In genomic region chr5:115369430-115370144, GRCh38 we compare ENCODE assay signal across 22 cellular contexts.
"Had no signal": no experiment of that assay in that cellular context is flagged by ENCODE, and none has a peak within 500 bp of the region (broad histone marks: within the 10 kb centered on the region; RNA-seq: fewer than 3 reads in every experiment).

No MANE protein-coding gene starts in this region.

- H3K9me3 Mint-ChIP-seq: activated B cell treated with CpG ODN at 0.5 μM for 24 hours; activated naive CD4-positive, alpha-beta T cell treated with anti-CD3 and anti-CD28 coated beads for 36 hours; activated T-cell treated with anti-CD3 and anti-CD28 coated beads, Interleukin-2, amount 50 U/mL, for 72 hours; dendritic cell treated with granulocyte-macrophage colony-stimulating factor and Interleukin-4, amounts not matched to agents 40 ng/mL and 50 ng/mL, for 4 days; naive B cell; stimulated activated naive B cell treated with anti-CD40 and anti-IgM and Interleukin-4, amounts not matched to agents 10 μg/mL and 1 μg/mL and 100 μg/mL, for 72 hours had no signal

- H3K27ac ChIP-seq: body of pancreas, cardiac muscle cell, lower lobe of right lung, sigmoid colon had no signal

- DNase-seq: activated B cell treated with CpG ODN at 0.5 μM for 24 hours; activated CD4-positive, alpha-beta T cell treated with anti-CD3 and anti-CD28 coated beads for 36 hours; activated CD4-positive, alpha-beta T cell treated with anti-CD3 and anti-CD28 coated beads, Interleukin-2, amount 50 U/mL, for 48 hours; activated effector memory CD4-positive, alpha-beta T cell treated with Interleukin-2 at 50 U/mL for 16 hours; activated naive CD4-positive, alpha-beta T cell treated with anti-CD3 and anti-CD28 coated beads for 36 hours; activated T-cell treated with anti-CD3 and anti-CD28 coated beads, Interleukin-2, amount 50 U/mL, for 72 hours; body of pancreas; effector CD4-positive, alpha-beta T cell; erythroblast; foreskin fibroblast; kidney; lower lobe of right lung; naive B cell; posterior cingulate gyrus; sigmoid colon; stimulated activated CD4-positive, alpha-beta T cell treated with anti-CD3 and anti-CD28 coated beads, Interleukin-15, amount 100 ng/mL, for 24 hours; stimulated activated naive B cell treated with anti-CD40 and anti-IgM and Interleukin-4, amounts not matched to agents 10 μg/mL and 1 μg/mL and 100 μg/mL, for 72 hours; T1000 had no signal

- H3K4me2 ChIP-seq: smooth muscle cell had no signal

- H3K9me3 ChIP-seq: body of pancreas, lower lobe of right lung, sigmoid colon had no signal

- H3K27ac Mint-ChIP-seq: activated B cell treated with CpG ODN at 0.5 μM for 24 hours; activated CD4-positive, alpha-beta T cell treated with anti-CD3 and anti-CD28 coated beads for 36 hours; activated naive CD4-positive, alpha-beta T cell treated with anti-CD3 and anti-CD28 coated beads for 36 hours; activated T-cell treated with anti-CD3 and anti-CD28 coated beads, Interleukin-2, amount 50 U/mL, for 72 hours; dendritic cell treated with granulocyte-macrophage colony-stimulating factor and Interleukin-4, amounts not matched to agents 40 ng/mL and 50 ng/mL, for 4 days; naive B cell; stimulated activated naive B cell treated with anti-CD40 and anti-IgM and Interleukin-4, amounts not matched to agents 10 μg/mL and 1 μg/mL and 100 μg/mL, for 72 hours had no signal

- H3K4me3 Mint-ChIP-seq: activated B cell treated with CpG ODN at 0.5 μM for 24 hours; activated CD4-positive, alpha-beta T cell treated with anti-CD3 and anti-CD28 coated beads for 36 hours; activated naive CD4-positive, alpha-beta T cell treated with anti-CD3 and anti-CD28 coated beads for 36 hours; activated T-cell treated with anti-CD3 and anti-CD28 coated beads, Interleukin-2, amount 50 U/mL, for 72 hours; dendritic cell treated with granulocyte-macrophage colony-stimulating factor and Interleukin-4, amounts not matched to agents 40 ng/mL and 50 ng/mL, for 4 days; naive B cell; stimulated activated naive B cell treated with anti-CD40 and anti-IgM and Interleukin-4, amounts not matched to agents 10 μg/mL and 1 μg/mL and 100 μg/mL, for 72 hours had no signal

- H3K4me3 ChIP-seq: body of pancreas, cardiac muscle cell, lower lobe of right lung, sigmoid colon, smooth muscle cell had no signal

- H3K36me3 Mint-ChIP-seq: naive B cell; stimulated activated naive B cell treated with anti-CD40 and anti-IgM and Interleukin-4, amounts not matched to agents 10 μg/mL and 1 μg/mL and 100 μg/mL, for 72 hours had no signal

- H3K27me3 Mint-ChIP-seq: activated B cell treated with CpG ODN at 0.5 μM for 24 hours; activated CD4-positive, alpha-beta T cell treated with anti-CD3 and anti-CD28 coated beads for 36 hours had no signal

- H3K27me3 ChIP-seq: body of pancreas, cardiac muscle cell, sigmoid colon had no signal

- ATAC-seq: activated CD4-positive, alpha-beta T cell treated with anti-CD3 and anti-CD28 coated beads for 36 hours; activated T-cell treated with anti-CD3 and anti-CD28 coated beads, Interleukin-2, amount 50 U/mL, for 72 hours; body of pancreas; left lobe of liver; stimulated activated naive B cell treated with anti-CD40 and anti-IgM and Interleukin-4, amounts not matched to agents 10 μg/mL and 1 μg/mL and 100 μg/mL, for 72 hours had no signal

- H3K4me1 Mint-ChIP-seq: activated B cell treated with CpG ODN at 0.5 μM for 24 hours; activated CD4-positive, alpha-beta T cell treated with anti-CD3 and anti-CD28 coated beads for 36 hours; naive B cell; stimulated activated naive B cell treated with anti-CD40 and anti-IgM and Interleukin-4, amounts not matched to agents 10 μg/mL and 1 μg/mL and 100 μg/mL, for 72 hours had no signal

- H3K4me1 ChIP-seq: body of pancreas, lower lobe of right lung, sigmoid colon had no signal

- H3K36me3 ChIP-seq: cardiac muscle cell, lower lobe of right lung, sigmoid colon had no signal
